Comparison of ENCODE assay signal across 8 cellular contexts in the genomic region with DNA sequence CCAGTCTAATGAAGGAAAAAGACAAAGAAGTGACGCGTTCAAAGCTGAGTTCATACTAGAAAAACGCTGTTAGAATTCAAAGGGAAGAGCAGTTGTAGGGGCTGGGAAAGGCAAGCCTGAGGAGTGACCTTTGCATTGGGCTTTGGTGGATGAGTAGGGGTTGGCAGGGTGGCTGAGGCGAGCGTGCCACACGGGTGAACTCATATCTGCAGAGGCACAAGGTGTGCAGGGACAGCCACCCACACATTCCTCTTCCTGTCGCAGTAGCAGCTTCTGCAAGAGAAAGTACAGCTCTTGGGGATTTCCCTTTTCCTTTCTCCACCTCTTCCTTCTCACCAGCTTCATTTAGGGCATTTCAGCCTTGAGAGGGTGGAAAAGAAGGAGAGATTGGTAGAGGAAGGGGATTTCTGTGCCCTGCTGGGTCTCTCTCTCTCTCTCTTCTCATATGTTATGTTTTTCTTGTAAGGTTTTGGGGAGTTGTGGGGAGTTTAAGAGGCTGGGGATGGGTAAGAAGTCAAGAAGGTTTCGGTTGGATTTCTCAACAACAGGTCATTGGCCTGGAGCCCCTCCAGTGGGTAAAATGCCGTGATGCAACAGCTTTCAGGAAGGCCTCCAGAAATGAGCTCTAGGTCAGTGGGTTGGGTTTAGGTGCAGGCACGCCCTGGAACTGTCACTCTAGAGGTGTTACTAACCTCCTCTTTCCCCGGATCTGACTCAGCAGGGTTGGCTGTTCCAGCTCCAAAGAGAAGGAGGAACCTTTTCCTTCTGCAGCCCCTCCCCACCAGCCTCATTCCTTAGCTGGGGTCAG. TPM values are rescaled to one million over a fixed set of nuclear protein-coding genes. Genes with fewer than 3 reads are reported as not detected.
DNase-seq lines count a peak whose midpoint lies in the region; ATAC-seq, FAIRE-seq and TF ChIP-seq lines count a peak whose summit lies in the region.

No MANE protein-coding gene starts in this region.

- H3K27ac ChIP-seq in gastrocnemius medialis: peak overlapping the region; percentile 62 to 82 (median 73)

- ATAC-seq in HG02642 (IDR thresholded peaks at IDR 0.05; ENCODE audit: poor library complexity, unreplicated experiment): peak; percentile 35
- peak; percentile 52 to 67 for ATAC-seq in gastrocnemius medialis
- no peak for ATAC-seq in HG03565 (IDR thresholded peaks at IDR 0.05; ENCODE audit: unreplicated experiment)

- no peak for TF ChIP-seq CTCF in fibroblast of mammary gland (conservative IDR thresholded peaks at IDR 0.05; ENCODE audit: control insufficient read depth, insufficient read depth, low read depth, low read length)
- TF ChIP-seq CTCF in gastrocnemius medialis (IDR thresholded peaks at IDR 0.05 in 4 of 5, conservative IDR thresholded peaks at IDR 0.05 in 1 of 5): no peak

- H3K27me3 ChIP-seq in gastrocnemius medialis: no peaks in the 10 kb centered on the region

- peaks cover 53 to 54% of the 10 kb centered on the region in 2 donors for H3K4me1 ChIP-seq in gastrocnemius medialis

- DNase-seq in GM12892 (ENCODE audit: insufficient read length): peak; percentile 45
- DNase-seq in NCI-H774 (lab: John Stamatoyannopoulos, UW): peak; percentile 41
- DNase-seq in activated T-cell treated with anti-CD3 and anti-CD28 coated beads for 1 hour (ENCODE audit: low read depth): peak; percentile 26
- peak; percentile 90 for DNase-seq in fibroblast of mammary gland (ENCODE audit: low read depth)
- peak; percentile 68 to 79 for DNase-seq in gastrocnemius medialis
- DNase-seq in posterior vena cava (ENCODE audit: low spot score): no peak

- in situ Hi-C loops in gastrocnemius medialis (cut with MboI; ENCODE audit: low sequenced_read_pairs in 4 of 4): loop anchor here in 1 of 4 donors (10.0 kb wide), 1 partner anchor 283 kb away; the partner anchor contains the start of gene RRM2

- intact Hi-C loops in gastrocnemius medialis (cut with DNase I; ENCODE audit: low total_unique reads) (loop anchor here (1.0 to 5.0 kb wide), 3 partner anchors 266 to 335 kb away; no protein-coding TSS in a partner anchor), posterior vena cava (cut with DNase I) (loop anchor here in 1 of 2 donors (5.0 kb wide), 1 partner anchor 106 kb away; the partner anchor contains the start of gene HPCAL1)

- H3K9me3 ChIP-seq in gastrocnemius medialis: no peaks in the 10 kb centered on the region

- FAIRE-seq in GM12892 (lab: Jason Lieb, UNC): peak; percentile 44

- H3K4me3 ChIP-seq in fibroblast of mammary gland (ENCODE audit: control insufficient read depth, low read depth, low read length): no peak overlapping the region
- no peak overlapping the region for H3K4me3 ChIP-seq in gastrocnemius medialis

- TF ChIP-seq POLR2A in GM12892 (IDR thresholded peaks at IDR 0.05; ENCODE audit: low read depth, low read length) (no peak), gastrocnemius medialis (IDR thresholded peaks at IDR 0.05) (no peak)

- no peaks in the 10 kb centered on the region for H3K36me3 ChIP-seq in gastrocnemius medialis

RNA-seq across cellular contexts. Expression of gene ODC1, which starts 40.1 kb away (rescaled TPM):
- polyA plus RNA-seq in GM12892 (2012; ENCODE audit: missing spikeins): 220 TPM
- total RNA-seq in gastrocnemius medialis (100 to 1,000 TPM; 134 to 339 (median 255) TPM), posterior vena cava (10 to 100 TPM; 51.7 to 67.6 TPM)
